In genomic region chr3:23807161-23808015, GRCh38 we compare ENCODE assay signal across 8 cellular contexts. TPM values are rescaled to one million over a fixed set of nuclear protein-coding genes. Genes with fewer than 3 reads are reported as not detected.
A peak's percentile ranks its signal among the peaks of the same experiment; 100 is the strongest.
DNase-seq lines count a peak whose midpoint lies in the region; ATAC-seq and TF ChIP-seq lines count a peak whose summit lies in the region.

No MANE protein-coding gene starts in this region.

- POLR2A ChIA-PET in CD8-positive, alpha-beta memory T cell (lab: Charles Lee) = interaction anchor here (1.2 kb wide), 1 partner anchor 110 kb away, joined by 6 read pairs; the partner anchor contains the start of genes NKIRAS1 and RPL15

- H3K27me3 ChIP-seq in CD8-positive, alpha-beta memory T cell (ENCODE audit: insufficient read depth, low read length, poor library complexity, severe bottlenecking) = no peaks in the 10 kb centered on the region
- H3K27me3 ChIP-seq in HUES64 (ENCODE audit: insufficient read depth, low read length) = no peaks in the 10 kb centered on the region
- H3K27me3 ChIP-seq in right atrium auricular region = no peaks in the 10 kb centered on the region

- WGBS in HUES64 = 30% methylated on average over 8 of the region's 14 CpGs

- peak overlapping the region; percentile 89 for H3K9ac ChIP-seq in HUES64 (ENCODE audit: low read depth, low read length)

- peak in 2 of 5 donors; percentile 33 to 46 for DNase-seq in CD8-positive, alpha-beta memory T cell
- DNase-seq in right atrium auricular region (ENCODE audit: low spot score) = no peak
- DNase-seq in sciatic nerve (ENCODE audit: low spot score) = no peak
- no peak for DNase-seq in GM19240 (ENCODE audit: insufficient read length, low spot score)
- DNase-seq in NCI-H510A treated with DMSO at 0.1 percent for 48 hours (lab: John Stamatoyannopoulos, UW) = no peak
- DNase-seq in LoVo (ENCODE audit: low spot score) = no peak

- peak overlapping the region; percentile 89 to 98 (median 95) for H3K4me3 Mint-ChIP-seq in CD8-positive, alpha-beta memory T cell
- peak overlapping the region; percentile 94 for H3K4me3 Mint-ChIP-seq in activated naive CD8-positive, alpha-beta T cell

- H3K9me3 ChIP-seq in CD8-positive, alpha-beta memory T cell (ENCODE audit: low read length) = no peaks in the 10 kb centered on the region
- H3K9me3 ChIP-seq in HUES64 (ENCODE audit: insufficient read depth, low read depth, low read length) (no peaks in the 10 kb centered on the region), right atrium auricular region (no peaks in the 10 kb centered on the region)

- H3K4me1 Mint-ChIP-seq in CD8-positive, alpha-beta memory T cell = peaks cover 57 to 66% (median 60%) of the 10 kb centered on the region in 3 donors
- H3K4me1 Mint-ChIP-seq in activated naive CD8-positive, alpha-beta T cell (ENCODE audit: low read depth) = peaks cover 58% of the 10 kb centered on the region

- peak overlapping the region; percentile 81 to 99 (median 94) for H3K27ac Mint-ChIP-seq in CD8-positive, alpha-beta memory T cell
- peak overlapping the region; percentile 91 for H3K27ac Mint-ChIP-seq in activated naive CD8-positive, alpha-beta T cell

- TF ChIP-seq CTCF in right atrium auricular region (IDR thresholded peaks at IDR 0.05) = no peak

- no peaks in the 10 kb centered on the region for H3K9me3 Mint-ChIP-seq in CD8-positive, alpha-beta memory T cell
- no peaks in the 10 kb centered on the region for H3K9me3 Mint-ChIP-seq in activated naive CD8-positive, alpha-beta T cell (ENCODE audit: low read depth)

- H3K4me3 ChIP-seq in CD8-positive, alpha-beta memory T cell (ENCODE audit: low read length) = peak overlapping the region; percentile 53
- peak overlapping the region; percentile 85 for H3K4me3 ChIP-seq in HUES64 (ENCODE audit: low read length)
- peak overlapping the region; percentile 81 to 99 for H3K4me3 ChIP-seq in right atrium auricular region

- peak; percentile 53 for ATAC-seq in sciatic nerve

- H3K4me1 ChIP-seq in CD8-positive, alpha-beta memory T cell (ENCODE audit: insufficient read depth, low read length) = peaks cover 45% of the 10 kb centered on the region
- peaks cover 50% of the 10 kb centered on the region for H3K4me1 ChIP-seq in HUES64 (ENCODE audit: insufficient read depth, low read length)
- peaks cover 0 to 48% of the 10 kb centered on the region in 2 donors for H3K4me1 ChIP-seq in right atrium auricular region

- CTCF ChIA-PET in CD8-positive, alpha-beta memory T cell (lab: Charles Lee) = no interaction called here

- intact Hi-C loops in sciatic nerve (cut with DNase I) = no loop called here

- no peaks in the 10 kb centered on the region for H3K36me3 ChIP-seq in CD8-positive, alpha-beta memory T cell (ENCODE audit: insufficient read depth, low read length)
- H3K36me3 ChIP-seq in HUES64 (ENCODE audit: insufficient read depth, low read length) (peaks cover 29% of the 10 kb centered on the region), right atrium auricular region (no peaks in the 10 kb centered on the region)

- peak overlapping the region; percentile 61 for H3K27ac ChIP-seq in CD8-positive, alpha-beta memory T cell (ENCODE audit: low read depth, low read length)
- H3K27ac ChIP-seq in HUES64 (ENCODE audit: low read depth, low read length) = peak overlapping the region; percentile 67
- peak overlapping the region; percentile 84 to 93 for H3K27ac ChIP-seq in right atrium auricular region

- H3K36me3 Mint-ChIP-seq in CD8-positive, alpha-beta memory T cell = peaks cover 0 to 22% (median 7%) of the 10 kb centered on the region in 3 donors
- peaks cover 5% of the 10 kb centered on the region for H3K36me3 Mint-ChIP-seq in activated naive CD8-positive, alpha-beta T cell

- no peaks in the 10 kb centered on the region for H3K27me3 Mint-ChIP-seq in CD8-positive, alpha-beta memory T cell
- no peaks in the 10 kb centered on the region for H3K27me3 Mint-ChIP-seq in activated naive CD8-positive, alpha-beta T cell

RNA-seq across cellular contexts. Expression of gene UBE2E1, which starts 1.6 kb away (rescaled TPM):
- total RNA-seq in CD8-positive, alpha-beta memory T cell = 10 to 100 TPM; 50.1 to 50.7 TPM
- polyA plus RNA-seq in CD8-positive, alpha-beta memory T cell = 8.1 TPM
- 148 TPM for polyA plus RNA-seq in HUES64 (2013, experiment 1 of 2)
- polyA plus RNA-seq in HUES64 (2013, experiment 2 of 2) = 159 TPM
- 10 to 100 TPM; 30.8 to 41.4 TPM for total RNA-seq in right atrium auricular region
- total RNA-seq in sciatic nerve = 152 TPM
